Comparison of ENCODE assay signal across 8 cellular contexts in genomic region chr14:103562385-103563088, GRCh38.
A peak's percentile ranks its signal among the peaks of the same experiment; 100 is the strongest.
DNase-seq lines count a peak whose midpoint lies in the region; ATAC-seq and TF ChIP-seq lines count a peak whose summit lies in the region.

Gene BAG5, minus strand, starts transcription at chr14:103562657. Its CDS starts 1,493 bp downstream, at chr14:103561164.
Gene COA8, plus strand, starts transcription at chr14:103562960. Its CDS starts 42 bp downstream, at chr14:103563002.

- TF ChIP-seq CTCF in AG09309 (IDR thresholded peaks at IDR 0.05; ENCODE audit: control insufficient read depth, insufficient read depth, low read depth, low read length, missing control alignments) (no peak), choroid plexus epithelial cell (conservative IDR thresholded peaks at IDR 0.05; ENCODE audit: low read depth, low read length) (no peak)

- in situ Hi-C loops in GM18951 (cut with MboI; ENCODE audit: low sequenced_read_pairs, unreplicated experiment), result no loop called here

- peak within 1 kb of the TSS; percentile 98 for H3K27ac ChIP-seq in layer of hippocampus (ENCODE audit: low read depth, low read length)

- peak; percentile 75 for TF ChIP-seq POLR2A in GM18951 (IDR thresholded peaks at IDR 0.05; ENCODE audit: extremely low read depth, insufficient read depth, insufficient read length)

- H3K27me3 ChIP-seq in layer of hippocampus (ENCODE audit: control insufficient read depth, insufficient read depth, low read length), result no peaks in the 10 kb centered on the region

- H3K4me3 ChIP-seq in AG09309 (ENCODE audit: control insufficient read depth, low read depth, low read length) (peak within 1 kb of the TSS; percentile 88), choroid plexus epithelial cell (ENCODE audit: low read depth, low read length) (peak within 1 kb of the TSS; percentile 97)

- peak; percentile 76 for ATAC-seq in HG03175 (IDR thresholded peaks at IDR 0.05; ENCODE audit: unreplicated experiment)

- DNase-seq in AG09309 (ENCODE audit: low read depth) (no peak), NCI-H510A (lab: John Stamatoyannopoulos, UW) (peak; percentile 85), choroid plexus epithelial cell (ENCODE audit: low read depth) (peak; percentile 76)
- DNase-seq in activated CD4-positive, alpha-beta T cell treated with anti-CD3 and anti-CD28 coated beads for 4 hours, result peak; percentile 82 to 84
- DNase-seq in stimulated activated CD4-positive, alpha-beta T cell treated with anti-CD3 and anti-CD28 coated beads, Interleukin-1b, Interleukin-23, amount 100 ng/mL, for 24 hours (ENCODE audit: low read depth in 4 of 4, low spot score in 1 of 4), result peak; percentile 61 to 83 (median 73)
